Comparison of ENCODE assay signal across 2 cellular contexts in the genomic region with DNA sequence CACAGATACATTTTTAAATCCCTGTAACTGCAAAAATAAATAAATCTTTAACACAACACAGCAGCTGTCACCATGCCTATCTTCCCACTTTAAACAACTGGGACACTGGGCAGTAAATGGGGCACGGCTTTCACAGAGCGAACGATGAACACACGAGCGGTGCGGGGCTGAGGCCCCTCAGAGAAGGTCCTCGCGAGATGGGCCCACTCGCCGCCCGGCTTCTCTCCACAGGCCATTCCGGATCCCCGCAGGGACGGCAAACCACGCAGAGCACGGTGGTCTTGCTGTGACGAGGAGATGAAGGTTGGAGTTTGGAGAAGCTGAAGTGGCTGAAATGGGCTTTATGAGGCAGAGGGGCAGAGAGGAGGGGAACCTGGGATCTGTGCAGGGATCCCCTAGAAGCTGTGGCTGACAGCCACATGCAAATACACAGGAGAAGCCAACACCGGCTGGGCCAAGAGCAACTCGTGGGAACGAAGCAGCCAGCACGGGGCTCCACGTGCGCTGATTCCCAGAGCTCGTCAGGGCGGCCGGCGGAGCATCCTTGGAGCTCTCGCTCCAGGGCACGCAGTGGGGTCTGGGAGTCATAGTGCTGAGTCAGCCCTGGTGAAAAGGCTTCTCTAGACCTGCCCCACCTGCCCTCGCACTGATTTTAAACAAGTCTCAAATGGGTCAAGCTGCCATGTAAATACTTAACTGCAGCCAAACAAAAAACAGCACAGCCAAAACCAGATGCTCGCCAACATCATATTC.
A peak's percentile ranks its signal among the peaks of the same experiment; 100 is the strongest.
TF ChIP-seq lines count a peak whose summit lies in the region.

No MANE protein-coding gene starts in this region.

TF ChIP-seq in HepG2, 621 proteins besides CTCF, POLR2A, EP300 and RAD21:
- TF ChIP-seq FIP1L1 (IDR thresholded peaks at IDR 0.05; ENCODE audit: borderline replicate concordance, insufficient read depth, low read depth, low read length) (no peak), FOXK1 (CRISPR knock-in tag; IDR thresholded peaks at IDR 0.05; ENCODE audit: borderline replicate concordance, low read depth) (no peak), MAFK (conservative IDR thresholded peaks at IDR 0.05 in 1 of 2, IDR thresholded peaks at IDR 0.05 in 1 of 2; ENCODE audit: low read length in 2 of 2) (peak; percentile 67 to 82), CBFB (CRISPR knock-in tag; IDR thresholded peaks at IDR 0.05) (no peak), SP5 (CRISPR knock-in tag; IDR thresholded peaks at IDR 0.05; ENCODE audit: borderline replicate concordance, low read depth) (no peak), SAFB2 (CRISPR knock-in tag; IDR thresholded peaks at IDR 0.05; ENCODE audit: borderline replicate concordance, low read depth) (no peak), MAFF (IDR thresholded peaks at IDR 0.05; ENCODE audit: low read depth, low read length) (peak; percentile 58), TBP (CRISPR knock-in tag; IDR thresholded peaks at IDR 0.05) (no peak)

TF ChIP-seq in K562, 482 proteins besides CTCF, POLR2A, EP300 and RAD21:
- no peak for TF ChIP-seq LEF1 (IDR thresholded peaks at IDR 0.05)
- TF ChIP-seq MAFG (tag; conservative IDR thresholded peaks at IDR 0.05) = 0 out of 2 replicates have a peak, but pooled peaks have one; percentile 10
- no peak for TF ChIP-seq ARID2 (IDR thresholded peaks at IDR 0.05)
- TF ChIP-seq ZNF507 (tag; conservative IDR thresholded peaks at IDR 0.05) = no peak
- peak; percentile 45; the same call in 1 of the 2 replicates for TF ChIP-seq C11orf30 (IDR thresholded peaks at IDR 0.05; ENCODE audit: low read depth)
- TF ChIP-seq ZNF347 (CRISPR knock-in tag; IDR thresholded peaks at IDR 0.05; ENCODE audit: low read depth) = no peak
- TF ChIP-seq ZNF707 (CRISPR knock-in tag; conservative IDR thresholded peaks at IDR 0.05) = no peak
- TF ChIP-seq ZNF316 (IDR thresholded peaks at IDR 0.05) = peak; percentile 62
- no peak for TF ChIP-seq RAD51 (IDR thresholded peaks at IDR 0.05; ENCODE audit: borderline replicate concordance, low read depth)
